In genomic region chr20:23629017-23629541, GRCh38 we compare ENCODE assay signal across 1 cellular context.
A peak's percentile ranks its signal among the peaks of the same experiment; 100 is the strongest.
TF ChIP-seq lines count a peak whose summit lies in the region.

No MANE protein-coding gene starts in this region.

TF ChIP-seq in HepG2, 621 proteins besides CTCF, POLR2A, EP300 and RAD21 (continued from another document and continues in another):
- no peak for TF ChIP-seq E2F2 (CRISPR knock-in tag; IDR thresholded peaks at IDR 0.05; ENCODE audit: borderline replicate concordance)
- TF ChIP-seq SP4 (CRISPR knock-in tag; IDR thresholded peaks at IDR 0.05) = peak; percentile 37; the same call in 1 of the 2 replicates
- TF ChIP-seq YEATS4 (CRISPR knock-in tag; IDR thresholded peaks at IDR 0.05; ENCODE audit: borderline replicate concordance) = peak; percentile 65
- no peak for TF ChIP-seq AHDC1 (CRISPR knock-in tag; IDR thresholded peaks at IDR 0.05; ENCODE audit: borderline replicate concordance)
- peak; percentile 68; the same call in 1 of the 2 replicates for TF ChIP-seq ZNF44 (CRISPR knock-in tag; IDR thresholded peaks at IDR 0.05)
- TF ChIP-seq SRSF1 (optimal IDR thresholded peaks at IDR 0.05; ENCODE audit: low read depth, low read length) = peak; percentile 22
- TF ChIP-seq SRSF4 (IDR thresholded peaks at IDR 0.05; ENCODE audit: low read depth, low read length, poor library complexity, severe bottlenecking) = no peak
- peak; percentile 79; the same call in 1 of the 2 replicates for TF ChIP-seq ZKSCAN8 (CRISPR knock-in tag; IDR thresholded peaks at IDR 0.05; ENCODE audit: borderline replicate concordance)
- TF ChIP-seq CAMTA2 (CRISPR knock-in tag; IDR thresholded peaks at IDR 0.05; ENCODE audit: borderline replicate concordance) = no peak
- TF ChIP-seq ZNF567 (CRISPR knock-in tag; IDR thresholded peaks at IDR 0.05; ENCODE audit: borderline replicate concordance) = no peak; the same call in 1 of the 2 replicates
- TF ChIP-seq ZNF619 (CRISPR knock-in tag; IDR thresholded peaks at IDR 0.05) = peak; percentile 80; the same call in 1 of the 2 replicates
- peak; percentile 78 for TF ChIP-seq ZNF709 (CRISPR knock-in tag; IDR thresholded peaks at IDR 0.05)
- TF ChIP-seq KIAA2018 (CRISPR knock-in tag; IDR thresholded peaks at IDR 0.05; ENCODE audit: borderline replicate concordance) = no peak
- peak; percentile 48; the same call in 1 of the 2 replicates for TF ChIP-seq ZNF749 (CRISPR knock-in tag; IDR thresholded peaks at IDR 0.05; ENCODE audit: borderline replicate concordance)
- TF ChIP-seq RARG (CRISPR knock-in tag; IDR thresholded peaks at IDR 0.05; ENCODE audit: low read depth) = no peak
- TF ChIP-seq RFX3 (CRISPR knock-in tag; IDR thresholded peaks at IDR 0.05) = no peak
- peak; percentile 91; the same call in 1 of the 2 replicates for TF ChIP-seq ZNF616 (CRISPR knock-in tag; IDR thresholded peaks at IDR 0.05; ENCODE audit: low read depth)
- peak; percentile 86 for TF ChIP-seq ZMYM2 (CRISPR knock-in tag; IDR thresholded peaks at IDR 0.05)
- no peak for TF ChIP-seq ATF5 (CRISPR knock-in tag; IDR thresholded peaks at IDR 0.05; ENCODE audit: low read depth)
- TF ChIP-seq CHD2 (IDR thresholded peaks at IDR 0.05; ENCODE audit: low read depth, low read length) = 0 out of 2 replicates have a peak, but pooled peaks have one; percentile 37
- TF ChIP-seq ZNF34 (CRISPR knock-in tag; IDR thresholded peaks at IDR 0.05; ENCODE audit: borderline replicate concordance) = no peak
- TF ChIP-seq ZNF251 (CRISPR knock-in tag; IDR thresholded peaks at IDR 0.05) = no peak
- TF ChIP-seq ZNF17 (CRISPR knock-in tag; IDR thresholded peaks at IDR 0.05) = no peak
- TF ChIP-seq ATRX (CRISPR knock-in tag; IDR thresholded peaks at IDR 0.05; ENCODE audit: borderline replicate concordance) = no peak
- peak; percentile 80; the same call in 1 of the 2 replicates for TF ChIP-seq ZNF503 (CRISPR knock-in tag; IDR thresholded peaks at IDR 0.05)
- no peak for TF ChIP-seq ZSCAN30 (CRISPR knock-in tag; IDR thresholded peaks at IDR 0.05)
- TF ChIP-seq ZNF468 (CRISPR knock-in tag; IDR thresholded peaks at IDR 0.05) = no peak
- TF ChIP-seq JUNB (CRISPR knock-in tag; IDR thresholded peaks at IDR 0.05; ENCODE audit: borderline replicate concordance) = peak; percentile 82; the same call in 1 of the 2 replicates
- TF ChIP-seq ZNF318 (CRISPR knock-in tag; IDR thresholded peaks at IDR 0.05) = no peak
